Comparison of ENCODE assay signal across 10 cellular contexts in genomic region chr3:11201246-11202024, GRCh38. TPM values are rescaled to one million over a fixed set of nuclear protein-coding genes. Genes with fewer than 3 reads are reported as not detected.
DNase-seq lines count a peak whose midpoint lies in the region; ATAC-seq and TF ChIP-seq lines count a peak whose summit lies in the region.
"Had no signal": no experiment of that assay in that cellular context is flagged by ENCODE, and none has a peak within 500 bp of the region (broad histone marks: within the 10 kb centered on the region; RNA-seq: fewer than 3 reads in every experiment).

No MANE protein-coding gene starts in this region.

- H3K27ac ChIP-seq in HCT116 (ENCODE audit: low read depth, low read length) (peak overlapping the region; percentile 6; the same call in 1 of the 2 replicates), foreskin keratinocyte (peak overlapping the region; percentile 81)
- no peak overlapping the region for H3K27ac ChIP-seq in CD4-positive, alpha-beta memory T cell (ENCODE audit: low read depth, low read length)

- no peak overlapping the region for H3K27ac Mint-ChIP-seq in CD4-positive, alpha-beta memory T cell
- H3K27ac Mint-ChIP-seq: CD4-positive, alpha-beta T cell had no signal

- peak; percentile 76 for ATAC-seq in HCT116
- peak; percentile 37 for ATAC-seq in foreskin keratinocyte
- ATAC-seq in GM19397 (IDR thresholded peaks at IDR 0.05; ENCODE audit: unreplicated experiment) = no peak

- no peak overlapping the region for H3K4me3 Mint-ChIP-seq in CD4-positive, alpha-beta memory T cell
- H3K4me3 Mint-ChIP-seq: CD4-positive, alpha-beta T cell had no signal

- TF ChIP-seq CTCF in HCT116 (IDR thresholded peaks at IDR 0.05 in 2 of 3, conservative IDR thresholded peaks at IDR 0.05 in 1 of 3; ENCODE audit: borderline replicate concordance in 1 of 3, insufficient read depth in 1 of 3, low read depth in 2 of 3, low read length in 2 of 3) (no peak), foreskin keratinocyte (conservative IDR thresholded peaks at IDR 0.05) (no peak)

- H3K4me1 Mint-ChIP-seq in CD4-positive, alpha-beta memory T cell = no peaks in the 10 kb centered on the region

- no peaks in the 10 kb centered on the region for H3K36me3 ChIP-seq in HCT116 (ENCODE audit: control insufficient read depth in 1 of 2, insufficient read depth in 2 of 2, low read length in 2 of 2)
- H3K36me3 ChIP-seq in CD4-positive, alpha-beta memory T cell (ENCODE audit: insufficient read depth, low read length) = no peaks in the 10 kb centered on the region

- peaks cover 9 to 10% of the 10 kb centered on the region in 2 donors for H3K27me3 Mint-ChIP-seq in CD4-positive, alpha-beta memory T cell

- no peak overlapping the region; a peak in 1 of 4 replicates for H3K4me3 ChIP-seq in HCT116 (replicated peaks in 1 of 2; ENCODE audit: low read depth in 1 of 2, low read length in 2 of 2)
- H3K4me3 ChIP-seq in CD4-positive, alpha-beta memory T cell (ENCODE audit: low read length in 2 of 2) = no peak overlapping the region
- H3K4me3 ChIP-seq: smooth muscle cell had no signal

- H3K9ac ChIP-seq in HCT116 (ENCODE audit: low read length) = peak overlapping the region; percentile 33

- no TSS peak for BruUV-seq in HCT116 (replicated peaks; lab: Mats Ljungman, UMichigan)

- H3K9me3 ChIP-seq in HCT116 (ENCODE audit: control insufficient read depth in 1 of 2, insufficient read depth in 1 of 2, low read depth in 1 of 2, low read length in 2 of 2) = no peaks in the 10 kb centered on the region
- no peaks in the 10 kb centered on the region for H3K9me3 ChIP-seq in CD4-positive, alpha-beta memory T cell (ENCODE audit: control insufficient read depth in 1 of 2, low read length in 2 of 2)

- H4K20me1 ChIP-seq in HCT116 (ENCODE audit: insufficient read depth) = no peaks in the 10 kb centered on the region

- H2AFZ ChIP-seq in HCT116 (ENCODE audit: low read depth, low read length, poor library complexity, severe bottlenecking) = no peak overlapping the region

- CTCF ChIA-PET in HCT116 (lab: Charles Lee) = interaction anchor here (1.1 to 1.5 kb wide), 3 partner anchors 46 to 142 kb away, joined by 3 to 7 read pairs (median 4); no protein-coding TSS in a partner anchor
- CTCF ChIA-PET in CD4-positive, alpha-beta memory T cell (lab: Charles Lee; ENCODE audit: partially characterized antibody) = no interaction called here

- no peak for TF ChIP-seq POLR2A in HCT116 (IDR thresholded peaks at IDR 0.05; ENCODE audit: borderline replicate concordance, extremely low read depth, insufficient read depth, insufficient read length)

- H3K79me2 ChIP-seq in HCT116 (ENCODE audit: insufficient read depth, low read length) = no peaks in the 10 kb centered on the region

- peak overlapping the region; percentile 43 for H3K4me2 ChIP-seq in HCT116 (ENCODE audit: low read length)
- H3K4me2 ChIP-seq: smooth muscle cell had no signal

- H3K27me3 ChIP-seq in HCT116 (ENCODE audit: insufficient read depth, low read length) (no peaks in the 10 kb centered on the region), foreskin keratinocyte (no peaks in the 10 kb centered on the region)
- H3K27me3 ChIP-seq in CD4-positive, alpha-beta memory T cell (ENCODE audit: insufficient read depth, low read length) = no peaks in the 10 kb centered on the region

- no peaks in the 10 kb centered on the region for H3K9me2 ChIP-seq in HCT116 (ENCODE audit: insufficient read depth)

- RAD21 ChIA-PET in HCT116 (lab: Charles Lee; ENCODE audit: low non-redundant PET in 1 of 2, low total read pairs in 2 of 2, uncharacterized antibody in 2 of 2, unreplicated experiment in 2 of 2) = no interaction called here

- H3K36me3 Mint-ChIP-seq in CD4-positive, alpha-beta memory T cell = no peaks in the 10 kb centered on the region

- intact Hi-C loops in HCT116 (cut with micrococcal nuclease) = loop anchor here (10.0 kb wide), 2 partner anchors 257 to 447 kb away; no protein-coding TSS in a partner anchor
- intact Hi-C loops in CD4-positive, alpha-beta memory T cell (cut with micrococcal nuclease) = no loop called here

- POLR2A ChIA-PET in HCT116 (lab: Charles Lee) = no interaction called here
- POLR2A ChIA-PET in CD4-positive, alpha-beta memory T cell (lab: Charles Lee; ENCODE audit: partially characterized antibody) = interaction anchor here (0.6 kb wide), 1 partner anchor 502 kb away, joined by 3 read pairs; no protein-coding TSS in a partner anchor

- peaks cover 0 to 3% (median 0%) of the 10 kb centered on the region in 8 donors for H3K9me3 Mint-ChIP-seq in CD4-positive, alpha-beta memory T cell
- H3K9me3 Mint-ChIP-seq: CD4-positive, alpha-beta T cell had no signal

- DNase-seq in HCT116 (ENCODE audit: low read depth, low spot score) (no peak), SKM-1 treated with dmso at 0.1 percent for 144 hours (lab: John Stamatoyannopoulos, UW; ENCODE audit: unreplicated experiment) (peak; percentile 75), foreskin keratinocyte (peak; percentile 76 to 85), renal cortical epithelial cell (ENCODE audit: low read depth) (peak; percentile 69), NCI-H82 treated with DMSO at 0.1 percent for 48 hours (lab: John Stamatoyannopoulos, UW; ENCODE audit: unreplicated experiment) (no peak)
- DNase-seq in activated CD4-positive, alpha-beta T cell treated with anti-CD3 and anti-CD28 coated beads for 1 hour = no peak
- no peak for DNase-seq in CD4-positive, alpha-beta memory T cell
- DNase-seq: CD4-positive, alpha-beta T cell had no signal

- peaks cover 13 to 39% of the 10 kb centered on the region in 2 experiments for H3K4me1 ChIP-seq in HCT116 (ENCODE audit: control insufficient read depth in 1 of 2, insufficient read depth in 2 of 2, low read length in 2 of 2)
- peaks cover 35% of the 10 kb centered on the region for H3K4me1 ChIP-seq in foreskin keratinocyte
- no peaks in the 10 kb centered on the region for H3K4me1 ChIP-seq in CD4-positive, alpha-beta memory T cell (ENCODE audit: insufficient read depth, low read length)

- TF ChIP-seq RAD21 in HCT116 (IDR thresholded peaks at IDR 0.05; ENCODE audit: low read depth) = no peak; the same call in 1 of the 2 replicates

TF ChIP-seq in HCT116, 20 proteins besides CTCF, POLR2A, EP300 and RAD21 (continues in another document):
- TF ChIP-seq CEBPB (IDR thresholded peaks at IDR 0.05; ENCODE audit: low read depth) = 0 out of 2 replicates have a peak, but pooled peaks have one; percentile 45
- peak; percentile 68; the same call in 1 of the 2 replicates for TF ChIP-seq SP1 (IDR thresholded peaks at IDR 0.05; ENCODE audit: low read depth)
- TF ChIP-seq, protein P1, sequence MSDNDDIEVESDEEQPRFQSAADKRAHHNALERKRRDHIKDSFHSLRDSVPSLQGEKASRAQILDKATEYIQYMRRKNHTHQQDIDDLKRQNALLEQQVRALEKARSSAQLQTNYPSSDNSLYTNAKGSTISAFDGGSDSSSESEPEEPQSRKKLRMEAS (IDR thresholded peaks at IDR 0.05) = peak; percentile 50
- peak; percentile 59; the same call in 1 of the 2 replicates for TF ChIP-seq SIN3A (IDR thresholded peaks at IDR 0.05; ENCODE audit: low read depth)
- no peak for TF ChIP-seq EZH2phosphoT487 (IDR thresholded peaks at IDR 0.05; ENCODE audit: borderline replicate concordance)
- peak; percentile 29; the same call in 1 of the 2 replicates for TF ChIP-seq JUND (IDR thresholded peaks at IDR 0.05)
- TF ChIP-seq EZH2 (IDR thresholded peaks at IDR 0.05) = no peak
- peak; percentile 64; the same call in 1 of the 2 replicates for TF ChIP-seq CBX3 (IDR thresholded peaks at IDR 0.05; ENCODE audit: low read depth)
- no peak for TF ChIP-seq YY1 (IDR thresholded peaks at IDR 0.05; ENCODE audit: extremely low read depth, insufficient replicate concordance, low read depth, low read length)
- TF ChIP-seq ELF1 (IDR thresholded peaks at IDR 0.05; ENCODE audit: borderline replicate concordance, low read depth) = no peak
- peak; percentile 56 for TF ChIP-seq POLR2AphosphoS5 (IDR thresholded peaks at IDR 0.05; ENCODE audit: low read depth, low read length)
- no peak for TF ChIP-seq ZFX (IDR thresholded peaks at IDR 0.05)
- no peak for TF ChIP-seq REST (IDR thresholded peaks at IDR 0.05; ENCODE audit: low read depth)

RNA-seq across cellular contexts. Expression of gene HRH1, which starts 47.1 kb away (rescaled TPM):
- total RNA-seq in HCT116 (2021; ENCODE audit: unreplicated experiment) (7.0 TPM), foreskin keratinocyte (9.7 and 11.3 TPM in 2 replicates), renal cortical epithelial cell (23.8 and 80.7 TPM in 2 replicates)
- polyA plus RNA-seq in HCT116 (2012) = 5.4 and 6.0 TPM in 2 replicates
- 3.3 and 3.6 TPM in 2 replicates for polyA plus RNA-seq in foreskin keratinocyte
- under 1 TPM; 0.58 to 0.81 TPM for total RNA-seq in CD4-positive, alpha-beta memory T cell
- polyA plus RNA-seq in CD4-positive, alpha-beta memory T cell = under 1 TPM in 1 of 2 donors, not detected in 1; 0.31 TPM
- total RNA-seq: CD4-positive, alpha-beta T cell had no signal

Comparison
In these comparisons a context has a peak if more than half of its experiments do, and no peak if none do; other contexts are left out.
1. DNase-seq: peak in SKM-1 treated with dmso at 0.1 percent for 144 hours (single experiment), foreskin keratinocyte (2 of 2) and renal cortical epithelial cell (single experiment); none in HCT116 (single experiment), NCI-H82 treated with DMSO at 0.1 percent for 48 hours (single experiment), activated CD4-positive, alpha-beta T cell treated with anti-CD3 and anti-CD28 coated beads for 1 hour (single experiment) and CD4-positive, alpha-beta memory T cell (0 of 5).